ENCODE assay signal across 8 cellular contexts in genomic region chr13:26985285-26985878, GRCh38.
DNase-seq lines count a peak whose midpoint lies in the region; ATAC-seq and TF ChIP-seq lines count a peak whose summit lies in the region.

No MANE protein-coding gene starts in this region.

- H3K9ac ChIP-seq in Karpas-422 (ENCODE audit: low read length), result no peak overlapping the region

- H3K27me3 Mint-ChIP-seq in CD14-positive monocyte (ENCODE audit: low read depth in 3 of 3), result peaks cover 0 to 2% (median 1%) of the 10 kb centered on the region in 3 donors
- peaks cover 35% of the 10 kb centered on the region for H3K27me3 Mint-ChIP-seq in activated T-cell treated with anti-CD3 and anti-CD28 coated beads, Interleukin-2, amount 50 U/mL, for 72 hours (ENCODE audit: low read depth)

- no peaks in the 10 kb centered on the region for H3K79me2 ChIP-seq in Karpas-422 (ENCODE audit: low read length)

- H3K4me3 ChIP-seq in Karpas-422 (ENCODE audit: low read length) (no peak overlapping the region), fibroblast of the aortic adventitia (ENCODE audit: low read depth, low read length) (no peak overlapping the region), suprapubic skin (no peak overlapping the region)

- DNase-seq in CD14-positive monocyte (ENCODE audit: low spot score), result peak; percentile 62
- peak; percentile 90 for DNase-seq in Karpas-422
- DNase-seq in RKO (ENCODE audit: low spot score), result peak; percentile 85
- peak; percentile 68 to 77 for DNase-seq in activated T-cell treated with anti-CD3 and anti-CD28 coated beads, Interleukin-2, amount 50 U/mL, for 72 hours
- peak; percentile 91 for DNase-seq in fibroblast of the aortic adventitia (ENCODE audit: low read depth)
- peak; percentile 51 for DNase-seq in non-pigmented ciliary epithelial cell (ENCODE audit: low read depth)
- peak in 1 of 2 donors; percentile 77 for DNase-seq in suprapubic skin (ENCODE audit: low spot score in 2 of 2)

- H3K9me2 ChIP-seq in Karpas-422 (replicated peaks; ENCODE audit: insufficient read depth, low read length), result no peaks in the 10 kb centered on the region

- TF ChIP-seq CTCF in CD14-positive monocyte (IDR thresholded peaks at IDR 0.05) (peak; percentile 86), fibroblast of the aortic adventitia (IDR thresholded peaks at IDR 0.05; ENCODE audit: insufficient read depth, low read length) (peak; percentile 70), suprapubic skin (IDR thresholded peaks at IDR 0.05) (peak; percentile 60 to 87)

- intact Hi-C loops in CD14-positive monocyte (cut with micrococcal nuclease), result loop anchor here (5.0 to 10.0 kb wide), 6 partner anchors 297 to 999 kb away; partner anchors contain the start of gene URAD (in 1 of the 2)

- peaks cover 18% of the 10 kb centered on the region for H3K4me1 Mint-ChIP-seq in CD14-positive monocyte
- peaks cover 9% of the 10 kb centered on the region for H3K4me1 Mint-ChIP-seq in activated T-cell treated with anti-CD3 and anti-CD28 coated beads, Interleukin-2, amount 50 U/mL, for 72 hours (ENCODE audit: low read depth)

- H3K4me3 Mint-ChIP-seq in CD14-positive monocyte, result no peak overlapping the region
- no peak overlapping the region for H3K4me3 Mint-ChIP-seq in activated T-cell treated with anti-CD3 and anti-CD28 coated beads, Interleukin-2, amount 50 U/mL, for 72 hours

- TF ChIP-seq EP300 in suprapubic skin (IDR thresholded peaks at IDR 0.05), result no peak

- H4K20me1 ChIP-seq in Karpas-422 (ENCODE audit: insufficient read depth, low read depth, low read length), result no peaks in the 10 kb centered on the region

- no peaks in the 10 kb centered on the region for H3K4me1 ChIP-seq in Karpas-422 (ENCODE audit: low read length)
- H3K4me1 ChIP-seq in suprapubic skin, result peaks cover 2% of the 10 kb centered on the region

- peak; percentile 76 for ATAC-seq in GM19395 (IDR thresholded peaks at IDR 0.05; ENCODE audit: unreplicated experiment)
- peak; percentile 89 to 95 for ATAC-seq in activated T-cell treated with anti-CD3 and anti-CD28 coated beads, Interleukin-2, amount 50 U/mL, for 72 hours (replicated peaks in 1 of 2)

- no peaks in the 10 kb centered on the region for H3K27me3 ChIP-seq in Karpas-422 (ENCODE audit: low read length)
- peaks cover 12% of the 10 kb centered on the region for H3K27me3 ChIP-seq in suprapubic skin

- 10% methylated on average over 6 of the region's 6 CpGs for WGBS in suprapubic skin

- H3K36me3 ChIP-seq in Karpas-422 (ENCODE audit: insufficient read depth, low read length) (no peaks in the 10 kb centered on the region), suprapubic skin (no peaks in the 10 kb centered on the region)

- no peak overlapping the region for H3K4me2 ChIP-seq in Karpas-422 (ENCODE audit: low read depth, low read length, poor library complexity, severe bottlenecking)

- TF ChIP-seq POLR2A in suprapubic skin (IDR thresholded peaks at IDR 0.05), result no peak

- H3K27ac ChIP-seq in Karpas-422 (ENCODE audit: low read length) (no peak overlapping the region), suprapubic skin (no peak overlapping the region)

- H3K27ac Mint-ChIP-seq in CD14-positive monocyte, result peak overlapping the region in 4 of 7 donors; percentile 0 to 73 (median 52)
- no peak overlapping the region for H3K27ac Mint-ChIP-seq in activated T-cell treated with anti-CD3 and anti-CD28 coated beads, Interleukin-2, amount 50 U/mL, for 72 hours

- H3K9me3 ChIP-seq in Karpas-422 (ENCODE audit: low read length) (no peaks in the 10 kb centered on the region), suprapubic skin (no peaks in the 10 kb centered on the region)

- no peaks in the 10 kb centered on the region for H3K9me3 Mint-ChIP-seq in CD14-positive monocyte
- no peaks in the 10 kb centered on the region for H3K9me3 Mint-ChIP-seq in activated T-cell treated with anti-CD3 and anti-CD28 coated beads, Interleukin-2, amount 50 U/mL, for 72 hours

- H2AFZ ChIP-seq in Karpas-422 (ENCODE audit: low read length), result no peak overlapping the region

- H3K36me3 Mint-ChIP-seq in CD14-positive monocyte, result no peaks in the 10 kb centered on the region
- no peaks in the 10 kb centered on the region for H3K36me3 Mint-ChIP-seq in activated T-cell treated with anti-CD3 and anti-CD28 coated beads, Interleukin-2, amount 50 U/mL, for 72 hours (ENCODE audit: insufficient read depth in 2 of 2)
